ENCODE assay signal across 19 cellular contexts in genomic region chr2:223048519-223048918, GRCh38. TPM values are rescaled to one million over a fixed set of nuclear protein-coding genes. Genes with fewer than 3 reads are reported as not detected.
DNase-seq lines count a peak whose midpoint lies in the region; ATAC-seq, FAIRE-seq and TF ChIP-seq lines count a peak whose summit lies in the region.
"Had no signal": no experiment of that assay in that cellular context is flagged by ENCODE, and none has a peak within 500 bp of the region (broad histone marks: within the 10 kb centered on the region; RNA-seq: fewer than 3 reads in every experiment).

No MANE protein-coding gene starts in this region.

- no peak overlapping the region for H3K9ac ChIP-seq in endothelial cell of umbilical vein (replicated peaks; ENCODE audit: extremely low read depth, insufficient read depth, low read length)
- H3K9ac ChIP-seq: parathyroid adenoma had no signal

- H3K27me3 ChIP-seq in endothelial cell of umbilical vein (ENCODE audit: control insufficient read depth in 2 of 2, insufficient read depth in 2 of 2, low read length in 2 of 2) = peaks cover 0 to 5% of the 10 kb centered on the region in 2 experiments
- no peaks in the 10 kb centered on the region for H3K27me3 ChIP-seq in heart right ventricle
- H3K27me3 ChIP-seq in uterus = no peaks in the 10 kb centered on the region
- H3K27me3 ChIP-seq: vagina had no signal

- POLR2A ChIA-PET in endothelial cell of umbilical vein (lab: Charles Lee) = no interaction called here

- intact Hi-C loops in endothelial cell of umbilical vein (cut with micrococcal nuclease) (no loop called here), heart right ventricle (cut with DNase I) (no loop called here), uterus (cut with DNase I; ENCODE audit: low total_unique reads) (no loop called here)

- CTCF ChIA-PET in endothelial cell of umbilical vein (lab: Charles Lee) = no interaction called here

- dilution Hi-C loops in endothelial cell of umbilical vein (cut with MboI; ENCODE audit: extremely low pct_ligation_motif_present, low sequenced_read_pairs) = no loop called here

- H3K4me3 ChIP-seq in endothelial cell of umbilical vein (replicated peaks in 1 of 3; ENCODE audit: insufficient read depth in 1 of 3, low read depth in 1 of 3, low read length in 3 of 3) = no peak overlapping the region
- no peak overlapping the region for H3K4me3 ChIP-seq in heart right ventricle
- no peak overlapping the region for H3K4me3 ChIP-seq in uterus
- H3K4me3 ChIP-seq: vagina had no signal

- no peaks in the 10 kb centered on the region for H4K20me1 ChIP-seq in endothelial cell of umbilical vein (replicated peaks; ENCODE audit: control insufficient read depth, extremely low read depth, insufficient read depth, low read length)

- 76 to 91% methylated on average over 1 of the region's 1 CpG for WGBS in heart right ventricle, 2 donors

- no TSS peak for BruUV-seq in endothelial cell of umbilical vein (replicated peaks; lab: Mats Ljungman, UMichigan)

- no peaks in the 10 kb centered on the region for H3K36me3 ChIP-seq in endothelial cell of umbilical vein (ENCODE audit: control insufficient read depth in 2 of 2, extremely low read depth in 1 of 2, insufficient read depth in 2 of 2, low read length in 2 of 2)
- H3K36me3 ChIP-seq in heart right ventricle = no peaks in the 10 kb centered on the region
- H3K36me3 ChIP-seq in uterus = no peaks in the 10 kb centered on the region
- H3K36me3 ChIP-seq: vagina had no signal

- H3K4me2 ChIP-seq in endothelial cell of umbilical vein (ENCODE audit: insufficient read depth, low read length) = no peak overlapping the region

- H3K4me1 ChIP-seq in endothelial cell of umbilical vein (ENCODE audit: control insufficient read depth, extremely low read depth, insufficient read depth, low read length) (peaks cover 7% of the 10 kb centered on the region), heart right ventricle (peaks cover 0 to 32% (median 4%) of the 10 kb centered on the region in 9 donors), uterus (no peaks in the 10 kb centered on the region)
- H3K4me1 ChIP-seq: parathyroid adenoma had no signal

- no peak overlapping the region for H3K27ac ChIP-seq in endothelial cell of umbilical vein (ENCODE audit: insufficient read depth, low read depth, low read length)
- peak overlapping the region in 2 of 10 donors; percentile 70 to 82 for H3K27ac ChIP-seq in heart right ventricle
- H3K27ac ChIP-seq in uterus = no peak overlapping the region
- H3K27ac ChIP-seq: parathyroid adenoma had no signal

- no peaks in the 10 kb centered on the region for H3K9me1 ChIP-seq in endothelial cell of umbilical vein (replicated peaks; ENCODE audit: control insufficient read depth, extremely low read depth, insufficient read depth, low read length)

- TF ChIP-seq POLR2A in GM18505 (IDR thresholded peaks at IDR 0.05; ENCODE audit: borderline replicate concordance, extremely low read depth, insufficient read depth, insufficient read length) (no peak), endothelial cell of umbilical vein (IDR thresholded peaks at IDR 0.05; ENCODE audit: low read depth, low read length) (no peak), uterus (IDR thresholded peaks at IDR 0.05) (no peak)

- TF ChIP-seq CTCF in endothelial cell of umbilical vein (IDR thresholded peaks at IDR 0.05; ENCODE audit: extremely low read depth in 1 of 2, insufficient read depth in 1 of 2, low read depth in 1 of 2, low read length in 2 of 2) = no peak
- TF ChIP-seq CTCF in heart right ventricle (IDR thresholded peaks at IDR 0.05) = no peak
- TF ChIP-seq CTCF in uterus (IDR thresholded peaks at IDR 0.05) = no peak

- H3K79me2 ChIP-seq in endothelial cell of umbilical vein (ENCODE audit: control insufficient read depth, insufficient read depth, low read length) = no peaks in the 10 kb centered on the region
- H3K79me2 ChIP-seq: parathyroid adenoma had no signal

- peak; percentile 62 for FAIRE-seq in endothelial cell of umbilical vein (lab: Jason Lieb, UNC)
- FAIRE-seq: RCC 7860 had no signal

- no peak overlapping the region for H2AFZ ChIP-seq in endothelial cell of umbilical vein (ENCODE audit: low read depth, low read length)
- H2AFZ ChIP-seq: parathyroid adenoma had no signal

- no peak for DNase-seq in endothelial cell of umbilical vein (ENCODE audit: low read depth, low spot score)
- DNase-seq in heart right ventricle = no peak
- DNase-seq in activated CD4-positive, alpha-beta T cell treated with anti-CD3 and anti-CD28 coated beads for 4 hours = no peak
- DNase-seq in hippocampal formation (lab: John Stamatoyannopoulos, UW) = no peak
- no peak for DNase-seq in uterus
- DNase-seq: activated CD4-positive, alpha-beta memory T cell treated with anti-CD3 and anti-CD28 coated beads, Interleukin-2, amount 10 ng/mL, durations not matched to agents 7 days and 5 days; CD8-positive, alpha-beta memory T cell; central memory CD4-positive, alpha-beta T cell; endodermal cell; MV-4-11; NCI-H82; stimulated activated naive CD8-positive, alpha-beta T cell treated with anti-CD3 and anti-CD28 coated beads, Interleukin-15, Interleukin-2, amounts not matched to agents 100 U/mL and 50 U/mL, for 24 hours had no signal

- ATAC-seq in GM18505 (IDR thresholded peaks at IDR 0.05; ENCODE audit: unreplicated experiment) (peak; percentile 52), GM21367 (IDR thresholded peaks at IDR 0.05; ENCODE audit: unreplicated experiment) (peak; percentile 81), HG02938 (IDR thresholded peaks at IDR 0.05; ENCODE audit: unreplicated experiment) (peak; percentile 69), heart right ventricle (no peak)
- ATAC-seq: stimulated activated naive CD8-positive, alpha-beta T cell treated with anti-CD3 and anti-CD28 coated beads, Interleukin-15, Interleukin-2, amounts not matched to agents 100 U/mL and 50 U/mL, for 24 hours had no signal

- H3K9me3 ChIP-seq in endothelial cell of umbilical vein (replicated peaks; ENCODE audit: control insufficient read depth, insufficient read depth, low read length) (no peaks in the 10 kb centered on the region), heart right ventricle (no peaks in the 10 kb centered on the region), uterus (no peaks in the 10 kb centered on the region)
- H3K9me3 ChIP-seq: vagina had no signal

TF ChIP-seq in endothelial cell of umbilical vein, 7 proteins besides CTCF, POLR2A, EP300 and RAD21:
- TF ChIP-seq, protein P1, sequence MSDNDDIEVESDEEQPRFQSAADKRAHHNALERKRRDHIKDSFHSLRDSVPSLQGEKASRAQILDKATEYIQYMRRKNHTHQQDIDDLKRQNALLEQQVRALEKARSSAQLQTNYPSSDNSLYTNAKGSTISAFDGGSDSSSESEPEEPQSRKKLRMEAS (IDR thresholded peaks at IDR 0.05; ENCODE audit: insufficient read depth, insufficient read length) = no peak
- TF ChIP-seq EZH2 (IDR thresholded peaks at IDR 0.05; ENCODE audit: borderline replicate concordance, low read depth, low read length, severe bottlenecking) = no peak
- no peak for TF ChIP-seq FOS (IDR thresholded peaks at IDR 0.05; ENCODE audit: borderline replicate concordance, insufficient read depth, low read length)

RNA-seq across cellular contexts. Expression of gene KCNE4, which starts 3.5 kb away (rescaled TPM):
- total RNA-seq in endothelial cell of umbilical vein (not detected in 2 replicates), heart right ventricle (1 to 10 TPM in 7 of 10 donors, under 1 TPM in 3; 0.28 to 5.2 (median 1.2) TPM), uterus (10 to 100 TPM in 3 of 4 donors, 1 to 10 TPM in 1; 9.8 to 52.8 (median 25.4) TPM)
- polyA plus RNA-seq in endothelial cell of umbilical vein (0.01 and 0.02 TPM in 2 replicates), heart right ventricle (1 to 10 TPM; 2.4 TPM)
- 0.01 TPM in 1 of 2 replicates, not detected in the other for polyA plus RNA-seq in endothelial cell of umbilical vein (2011; cell fraction: cytosol; rRNA removed)
- not detected in 2 replicates for polyA plus RNA-seq in endothelial cell of umbilical vein (2011; cell fraction: nucleus; rRNA removed)
- not detected in 2 replicates for polyA plus RNA-seq in endothelial cell of umbilical vein (2012)
- 0.10 TPM in 1 of 2 replicates, not detected in the other for polyA minus RNA-seq in endothelial cell of umbilical vein
- not detected for polyA minus RNA-seq in endothelial cell of umbilical vein (2011; cell fraction: cytosol; rRNA and poly(A)+ RNA removed)
- polyA minus RNA-seq in endothelial cell of umbilical vein (2011; cell fraction: nucleus; rRNA and poly(A)+ RNA removed) = not detected in 2 replicates
- total RNA-seq: activated CD4-positive, alpha-beta memory T cell treated with anti-CD3 and anti-CD28 coated beads, Interleukin-2, amount 10 ng/mL, durations not matched to agents 7 days and 5 days; activated T-helper 1 cell treated with anti-CD3 and anti-CD28 coated beads, Interleukin-12 subunit alpha, Interleukin-12 subunit beta, Interleukin-2, Interleukin-4 antibody, amounts not matched to agents 30 ng/mL and 10 ng/mL and 1 ng/mL, durations not matched to agents 14 hours and 24 hours and 36 hours; CD8-positive, alpha-beta memory T cell had no signal
- polyA plus RNA-seq: CD8-positive, alpha-beta memory T cell had no signal

Comparison
In these comparisons a context has a peak if more than half of its experiments do, and no peak if none do; other contexts are left out.
1. ATAC-seq: peak in GM18505 (single experiment), GM21367 (single experiment) and HG02938 (single experiment); none in heart right ventricle (0 of 8).